ENCODE assay signal across 9 cellular contexts in genomic region chr17:40070644-40070894, GRCh38. TPM values are rescaled to one million over a fixed set of nuclear protein-coding genes. Genes with fewer than 3 reads are reported as not detected.
DNase-seq lines count a peak whose midpoint lies in the region; ATAC-seq and TF ChIP-seq lines count a peak whose summit lies in the region.
"Had no signal": no experiment of that assay in that cellular context is flagged by ENCODE, and none has a peak within 500 bp of the region (broad histone marks: within the 10 kb centered on the region; RNA-seq: fewer than 3 reads in every experiment).

No MANE protein-coding gene starts in this region.

- no peak for TF ChIP-seq EP300 in tibial nerve (IDR thresholded peaks at IDR 0.05)

- H3K9me3 Mint-ChIP-seq in activated naive CD4-positive, alpha-beta T cell treated with anti-CD3 and anti-CD28 coated beads for 36 hours = no peaks in the 10 kb centered on the region
- peaks cover 0 to 4% of the 10 kb centered on the region in 2 donors for H3K9me3 Mint-ChIP-seq in activated naive CD4-positive, alpha-beta T cell treated with anti-CD3 and anti-CD28 coated beads, Interleukin-2, amount 50 U/mL, for 72 hours
- H3K9me3 Mint-ChIP-seq in MCF 10A (ENCODE audit: unreplicated experiment) (no peaks in the 10 kb centered on the region), naive B cell (no peaks in the 10 kb centered on the region)

- peak overlapping the region in 3 of 4 donors; percentile 10 to 42 (median 11) for H3K4me3 ChIP-seq in tibial nerve

- H3K36me3 ChIP-seq in tibial nerve = peaks cover 0 to 7% (median 0%) of the 10 kb centered on the region in 3 donors

- DNase-seq in activated naive CD4-positive, alpha-beta T cell treated with anti-CD3 and anti-CD28 coated beads for 36 hours = no peak
- DNase-seq in activated naive CD4-positive, alpha-beta T cell treated with anti-CD3 and anti-CD28 coated beads, Interleukin-2, amount 50 U/mL, for 72 hours (ENCODE audit: low spot score in 2 of 2) = no peak
- DNase-seq in MCF 10A (ENCODE audit: unreplicated experiment) (no peak), naive B cell (no peak), tibial nerve (ENCODE audit: low spot score in 2 of 2) (no peak), HT-29 (ENCODE audit: low spot score) (no peak), Kasumi-1 (lab: John Stamatoyannopoulos, UW) (no peak)
- DNase-seq: BE2C had no signal

- H3K4me3 Mint-ChIP-seq in activated naive CD4-positive, alpha-beta T cell treated with anti-CD3 and anti-CD28 coated beads for 36 hours = no peak overlapping the region
- H3K4me3 Mint-ChIP-seq in MCF 10A (ENCODE audit: unreplicated experiment) = no peak overlapping the region
- H3K4me3 Mint-ChIP-seq in naive B cell = peak overlapping the region in 5 of 8 donors; percentile 15 to 79 (median 46)

- CTCF ChIA-PET in activated naive CD4-positive, alpha-beta T cell treated with anti-CD3 and anti-CD28 coated beads for 36 hours (lab: Charles Lee) = interaction anchor here (0.9 to 2.2 kb wide), 4 partner anchors 9 to 42 kb away, joined by 3 to 6 read pairs (median 4); partner anchors contain the start of gene MED24
- CTCF ChIA-PET in MCF 10A (lab: Yijun Ruan, JAX) = interaction anchor here (0.5 to 0.7 kb wide), 3 partner anchors 16 to 340 kb away, joined by 3 to 4 read pairs (median 4); no protein-coding TSS in a partner anchor

- no peak for ATAC-seq in activated naive CD4-positive, alpha-beta T cell treated with anti-CD3 and anti-CD28 coated beads, Interleukin-2, amount 50 U/mL, for 72 hours
- no peak for ATAC-seq in naive B cell (ENCODE audit: low read depth in 2 of 2)
- no peak for ATAC-seq in GM19023 (IDR thresholded peaks at IDR 0.05; ENCODE audit: unreplicated experiment)

- BruUV-seq in MCF 10A (replicated peaks; lab: Mats Ljungman, UMichigan) = no TSS peak

- H3K27ac Mint-ChIP-seq in activated naive CD4-positive, alpha-beta T cell treated with anti-CD3 and anti-CD28 coated beads for 36 hours = peak overlapping the region; percentile 65
- H3K27ac Mint-ChIP-seq in activated naive CD4-positive, alpha-beta T cell treated with anti-CD3 and anti-CD28 coated beads, Interleukin-2, amount 50 U/mL, for 72 hours = peak overlapping the region in 1 of 2 donors; percentile 93
- peak overlapping the region; percentile 60 for H3K27ac Mint-ChIP-seq in MCF 10A (ENCODE audit: low read depth, unreplicated experiment)
- H3K27ac Mint-ChIP-seq in naive B cell = peak overlapping the region in 3 of 6 donors; percentile 58 to 95 (median 76)

- H3K9me3 ChIP-seq in tibial nerve = no peaks in the 10 kb centered on the region
- H3K9me3 ChIP-seq: BE2C had no signal

- 15 to 19% methylated on average over 3 of the region's 3 CpGs for WGBS in tibial nerve, 2 donors

- POLR2A ChIA-PET in MCF 10A (lab: Yijun Ruan, JAX) = interaction anchor here (0.9 to 6.8 kb wide), 3 partner anchors 16 to 52 kb away, joined by 3 to 82 read pairs (median 9); partner anchors contain the start of genes MED24 and NR1D1

- no peaks in the 10 kb centered on the region for H3K27me3 Mint-ChIP-seq in activated naive CD4-positive, alpha-beta T cell treated with anti-CD3 and anti-CD28 coated beads for 36 hours (ENCODE audit: low read depth)
- H3K27me3 Mint-ChIP-seq in MCF 10A (ENCODE audit: insufficient read depth, unreplicated experiment) (no peaks in the 10 kb centered on the region), naive B cell (no peaks in the 10 kb centered on the region)

- peaks cover 69% of the 10 kb centered on the region for H3K4me1 Mint-ChIP-seq in activated naive CD4-positive, alpha-beta T cell treated with anti-CD3 and anti-CD28 coated beads for 36 hours (ENCODE audit: low read depth)
- peaks cover 80% of the 10 kb centered on the region for H3K4me1 Mint-ChIP-seq in MCF 10A (ENCODE audit: insufficient read depth, unreplicated experiment)
- peaks cover 55 to 80% (median 61%) of the 10 kb centered on the region in 3 donors for H3K4me1 Mint-ChIP-seq in naive B cell

- H3K27ac ChIP-seq in tibial nerve = peak overlapping the region; percentile 94 to 98 (median 96)

- H3K4me1 ChIP-seq in tibial nerve = peaks cover 8 to 99% (median 94%) of the 10 kb centered on the region in 4 donors

- no peak for TF ChIP-seq POLR2A in tibial nerve (IDR thresholded peaks at IDR 0.05)

- no peak for TF ChIP-seq CTCF in MCF 10A (IDR thresholded peaks at IDR 0.05; ENCODE audit: unreplicated experiment)
- TF ChIP-seq CTCF in tibial nerve (IDR thresholded peaks at IDR 0.05) = no peak

- no peaks in the 10 kb centered on the region for H3K27me3 ChIP-seq in tibial nerve
- H3K27me3 ChIP-seq: BE2C had no signal

- no peaks in the 10 kb centered on the region for H3K36me3 Mint-ChIP-seq in activated naive CD4-positive, alpha-beta T cell treated with anti-CD3 and anti-CD28 coated beads for 36 hours (ENCODE audit: low read depth)
- no peaks in the 10 kb centered on the region for H3K36me3 Mint-ChIP-seq in activated naive CD4-positive, alpha-beta T cell treated with anti-CD3 and anti-CD28 coated beads, Interleukin-2, amount 50 U/mL, for 72 hours
- H3K36me3 Mint-ChIP-seq in MCF 10A (ENCODE audit: insufficient read depth, unreplicated experiment) = peaks cover 6% of the 10 kb centered on the region
- no peaks in the 10 kb centered on the region for H3K36me3 Mint-ChIP-seq in naive B cell

- intact Hi-C loops in activated naive CD4-positive, alpha-beta T cell treated with anti-CD3 and anti-CD28 coated beads for 36 hours (cut with micrococcal nuclease) = no loop called here
- intact Hi-C loops in MCF 10A (cut with micrococcal nuclease) = no loop called here

RNA-seq across cellular contexts. Expression of gene THRA, which starts 7.8 kb away (rescaled TPM):
- 10 to 100 TPM; 10.2 to 11.2 TPM for total RNA-seq in activated naive CD4-positive, alpha-beta T cell treated with anti-CD3 and anti-CD28 coated beads for 36 hours
- 10 to 100 TPM; 14.5 to 19.3 TPM for total RNA-seq in activated naive CD4-positive, alpha-beta T cell treated with anti-CD3 and anti-CD28 coated beads, Interleukin-2, amount 50 U/mL, for 72 hours
- total RNA-seq in MCF 10A (2022) (5.5 and 6.4 TPM in 2 replicates), tibial nerve (10 to 100 TPM; 65.4 to 86.1 (median 78.4) TPM)
- polyA plus RNA-seq in naive B cell (ENCODE audit: low read depth in 6 of 6) = 1 to 10 TPM; 1.9 to 5.3 (median 4.7) TPM
- total RNA-seq in HT-29 (2014; rRNA removed; shearing (Covaris generic)) = 31.1 and 33.2 TPM in 2 replicates

RNA-seq across cellular contexts. Expression of gene MED24, which starts 16.4 kb away (rescaled TPM):
- total RNA-seq in activated naive CD4-positive, alpha-beta T cell treated with anti-CD3 and anti-CD28 coated beads for 36 hours = 100 to 1,000 TPM; 107 TPM
- total RNA-seq in activated naive CD4-positive, alpha-beta T cell treated with anti-CD3 and anti-CD28 coated beads, Interleukin-2, amount 50 U/mL, for 72 hours = 100 to 1,000 TPM; 106 to 133 TPM
- total RNA-seq in MCF 10A (2022) (66.6 and 88.5 TPM in 2 replicates), tibial nerve (100 to 1,000 TPM in 2 of 4 donors, 10 to 100 TPM in 2; 55.1 to 146 (median 84.6) TPM)
- 10 to 100 TPM; 44.9 to 58.9 (median 47.6) TPM for polyA plus RNA-seq in naive B cell (ENCODE audit: low read depth in 6 of 6)
- 56.3 and 56.6 TPM in 2 replicates for total RNA-seq in HT-29 (2014; rRNA removed; shearing (Covaris generic))

RNA-seq across cellular contexts. Expression of gene NR1D1, which starts 29.8 kb away (rescaled TPM):
- total RNA-seq in activated naive CD4-positive, alpha-beta T cell treated with anti-CD3 and anti-CD28 coated beads for 36 hours = 1 to 10 TPM; 9.0 to 9.1 TPM
- 10 to 100 TPM in 1 of 2 donors, 1 to 10 TPM in 1; 4.8 to 26.7 TPM for total RNA-seq in activated naive CD4-positive, alpha-beta T cell treated with anti-CD3 and anti-CD28 coated beads, Interleukin-2, amount 50 U/mL, for 72 hours
- total RNA-seq in MCF 10A (2022) = 7.5 and 8.8 TPM in 2 replicates
- polyA plus RNA-seq in naive B cell (ENCODE audit: low read depth in 6 of 6) = 1 to 10 TPM in 5 of 6 donors, not detected in 1; 1.1 to 2.9 (median 2.1) TPM
- total RNA-seq in tibial nerve = 10 to 100 TPM; 16.8 to 48.2 (median 21.0) TPM
- total RNA-seq in HT-29 (2014; rRNA removed; shearing (Covaris generic)) = 22.6 and 25.7 TPM in 2 replicates

RNA-seq across cellular contexts. Expression of gene MSL1, which starts 51.2 kb away (rescaled TPM):
- 10 to 100 TPM; 72.1 to 72.2 TPM for total RNA-seq in activated naive CD4-positive, alpha-beta T cell treated with anti-CD3 and anti-CD28 coated beads for 36 hours
- total RNA-seq in activated naive CD4-positive, alpha-beta T cell treated with anti-CD3 and anti-CD28 coated beads, Interleukin-2, amount 50 U/mL, for 72 hours = 100 to 1,000 TPM in 1 of 2 donors, 10 to 100 TPM in 1; 83.4 to 140 TPM
- total RNA-seq in MCF 10A (2022) (59.8 and 62.2 TPM in 2 replicates), tibial nerve (100 to 1,000 TPM in 3 of 4 donors, 10 to 100 TPM in 1; 78.0 to 113 (median 107) TPM)
- polyA plus RNA-seq in naive B cell (ENCODE audit: low read depth in 6 of 6) = 10 to 100 TPM in 2 of 6 donors, 1 to 10 TPM in 4; 7.7 to 13.1 (median 9.2) TPM
- total RNA-seq in HT-29 (2014; rRNA removed; shearing (Covaris generic)) = 44.1 and 47.1 TPM in 2 replicates

RNA-seq across cellular contexts. Expression of gene CSF3, which starts 55.3 kb away (rescaled TPM):
- total RNA-seq in activated naive CD4-positive, alpha-beta T cell treated with anti-CD3 and anti-CD28 coated beads for 36 hours = not detected
- total RNA-seq in activated naive CD4-positive, alpha-beta T cell treated with anti-CD3 and anti-CD28 coated beads, Interleukin-2, amount 50 U/mL, for 72 hours = not detected
- total RNA-seq in MCF 10A (2022) (9.6 and 17.1 TPM in 2 replicates), tibial nerve (1 to 10 TPM in 1 of 4 donors, under 1 TPM in 1, not detected in 2; 0.59 to 2.1 TPM)
- polyA plus RNA-seq in naive B cell (ENCODE audit: low read depth in 6 of 6) = not detected
- total RNA-seq in HT-29 (2014; rRNA removed; shearing (Covaris generic)) = not detected in 2 replicates

Comparison
In these comparisons a context has a peak if more than half of its experiments do, and no peak if none do; other contexts are left out.
1. H3K4me3 Mint-ChIP-seq: peak in naive B cell (5 of 8); none in activated naive CD4-positive, alpha-beta T cell treated with anti-CD3 and anti-CD28 coated beads for 36 hours (single experiment) and MCF 10A (single experiment).